Comparison of ENCODE assay signal across 8 cellular contexts in the genomic region with DNA sequence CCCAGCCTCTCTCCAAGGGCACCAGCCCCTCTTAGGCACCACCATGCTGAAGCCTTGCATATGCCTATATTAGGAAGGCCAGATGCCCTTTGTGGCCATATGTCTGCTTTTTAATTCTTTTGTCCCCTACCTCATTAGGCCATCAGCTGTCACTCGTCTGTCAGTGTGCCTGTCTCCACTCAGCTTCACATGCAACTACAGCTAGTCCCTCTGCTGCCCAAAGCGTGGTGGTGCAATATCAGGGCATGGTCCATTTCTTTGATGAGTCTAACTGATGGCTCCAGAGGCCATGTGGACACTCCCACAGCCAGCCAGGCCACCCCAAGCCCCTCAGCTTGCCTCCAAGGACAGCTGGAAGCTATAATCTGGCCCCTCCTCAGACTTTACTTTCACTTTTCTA. TPM values are rescaled to one million over a fixed set of nuclear protein-coding genes. Genes with fewer than 3 reads are reported as not detected.
DNase-seq lines count a peak whose midpoint lies in the region; ATAC-seq and TF ChIP-seq lines count a peak whose summit lies in the region.

No MANE protein-coding gene starts in this region.

- intact Hi-C loops in Right ventricle myocardium superior (cut with DNase I) (no loop called here), cardiac septum (cut with DNase I) (loop anchor here (2.0 kb wide), 1 partner anchor 19 kb away; no protein-coding TSS in a partner anchor)

- H3K36me3 Mint-ChIP-seq in nephron (ENCODE audit: low read depth): no peaks in the 10 kb centered on the region

- peak overlapping the region; percentile 78 to 86 (median 82) for H3K27ac Mint-ChIP-seq in nephron

- in situ Hi-C loops in T47D (cut with HindIII; ENCODE audit: low pct_unique_long_range_greater_than_20kb, low sequenced_read_pairs): no loop called here

- peak overlapping the region in 1 of 3 experiments; percentile 52 for H3K4me3 Mint-ChIP-seq in nephron

- H3K27me3 Mint-ChIP-seq in nephron (ENCODE audit: low read depth): no peaks in the 10 kb centered on the region

- TF ChIP-seq CTCF in nephron (IDR thresholded peaks at IDR 0.05; ENCODE audit: unreplicated experiment in 3 of 3): peak; percentile 30 to 54 (median 39)

- no peaks in the 10 kb centered on the region for H3K9me3 Mint-ChIP-seq in nephron

- DNase-seq in Right ventricle myocardium superior (peak; percentile 44), cardiac septum (ENCODE audit: low spot score) (no peak), NCI-H446 treated with DMSO at 0.1 percent for 48 hours (lab: John Stamatoyannopoulos, UW) (peak; percentile 12), T47D (ENCODE audit: low read depth in 1 of 2, low spot score in 1 of 2) (peak; percentile 54 to 70), NCI-H1048 (lab: John Stamatoyannopoulos, UW) (no peak)

- ATAC-seq in Right ventricle myocardium superior (ENCODE audit: poor library complexity): no peak
- ATAC-seq in GM18858 (IDR thresholded peaks at IDR 0.05; ENCODE audit: unreplicated experiment): no peak
- no peak for ATAC-seq in GM21576 (IDR thresholded peaks at IDR 0.05; ENCODE audit: unreplicated experiment)

- peaks cover 68% of the 10 kb centered on the region for H3K4me1 Mint-ChIP-seq in nephron

RNA-seq across cellular contexts. Expression of a gene that starts 36.3 kb away (rescaled TPM):
- total RNA-seq in Right ventricle myocardium superior: 393 TPM
- 317 TPM for total RNA-seq in cardiac septum

Comparison
In these comparisons a context has a peak if more than half of its experiments do, and no peak if none do; other contexts are left out.
1. DNase-seq: peak in Right ventricle myocardium superior (single experiment), NCI-H446 treated with DMSO at 0.1 percent for 48 hours (single experiment) and T47D (2 of 2); none in cardiac septum (single experiment) and NCI-H1048 (single experiment).